8 cellular contexts compared by ENCODE assay signal in genomic region chr1:197519741-197520334, GRCh38.
DNase-seq lines count a peak whose midpoint lies in the region; ATAC-seq, FAIRE-seq and TF ChIP-seq lines count a peak whose summit lies in the region.

No MANE protein-coding gene starts in this region.

- no peaks in the 10 kb centered on the region for H3K36me3 ChIP-seq in kidney (ENCODE audit: control insufficient read depth in 1 of 2, insufficient read depth in 2 of 2, low read length in 2 of 2)

- no peak overlapping the region for H3K9ac ChIP-seq in kidney (ENCODE audit: low read length in 2 of 2)

- H3K4me1 ChIP-seq in kidney (ENCODE audit: control insufficient read depth in 1 of 2, insufficient read depth in 1 of 2, low read depth in 1 of 2, low read length in 2 of 2): no peaks in the 10 kb centered on the region

- no peak overlapping the region for H3K4me3 ChIP-seq in kidney (ENCODE audit: low read length in 2 of 2)

- peaks cover 11% of the 10 kb centered on the region for H3K4me1 Mint-ChIP-seq in mesothelial cell of epicardium

- TF ChIP-seq CTCF in kidney (IDR thresholded peaks at IDR 0.05; ENCODE audit: borderline replicate concordance, extremely low read depth, insufficient read depth) (peak; percentile 4), mesothelial cell of epicardium (IDR thresholded peaks at IDR 0.05; ENCODE audit: unreplicated experiment) (no peak)

- no peaks in the 10 kb centered on the region for H3K9me3 Mint-ChIP-seq in mesothelial cell of epicardium

- no peak overlapping the region for H3K27ac Mint-ChIP-seq in mesothelial cell of epicardium

- no peak overlapping the region for H3K27ac ChIP-seq in kidney (ENCODE audit: low read depth in 2 of 2, low read length in 2 of 2)

- no peak overlapping the region for H3K4me3 Mint-ChIP-seq in mesothelial cell of epicardium

- ATAC-seq in SK-N-SH treated with all-trans-retinoic acid at 6 μM for 48 hours: peak; percentile 64
- no peak for ATAC-seq in HG02678 (IDR thresholded peaks at IDR 0.05; ENCODE audit: unreplicated experiment)
- ATAC-seq in HG03280 (IDR thresholded peaks at IDR 0.05; ENCODE audit: unreplicated experiment): no peak
- no peak for ATAC-seq in GM19328 (IDR thresholded peaks at IDR 0.05; ENCODE audit: unreplicated experiment)

- H3K36me3 Mint-ChIP-seq in mesothelial cell of epicardium: no peaks in the 10 kb centered on the region

- intact Hi-C loops in kidney (cut with DNase I): no loop called here

- DNase-seq in COR-L47 (lab: John Stamatoyannopoulos, UW) (peak; percentile 12), HCEC 1CT (peak; percentile 23), kidney (no peak), mesothelial cell of epicardium (ENCODE audit: low spot score in 2 of 2, unreplicated experiment in 2 of 2) (no peak)

- H3K27me3 Mint-ChIP-seq in mesothelial cell of epicardium (ENCODE audit: low read depth): no peaks in the 10 kb centered on the region

- no peak for FAIRE-seq in kidney (lab: Jason Lieb, UNC)

- H3K9me3 ChIP-seq in kidney (ENCODE audit: control insufficient read depth in 1 of 2, low read length in 2 of 2): no peaks in the 10 kb centered on the region

TF ChIP-seq in SK-N-SH treated with all-trans-retinoic acid at 6 μM for 48 hours, 23 proteins besides CTCF, POLR2A, EP300 and RAD21:
- TF ChIP-seq ZFP30 (CRISPR knock-in tag; IDR thresholded peaks at IDR 0.05): no peak
- TF ChIP-seq TCF4 (CRISPR knock-in tag; IDR thresholded peaks at IDR 0.05; ENCODE audit: borderline replicate concordance): no peak

Comparison
In these comparisons a context has a peak if more than half of its experiments do, and no peak if none do; other contexts are left out.
1. DNase-seq: peak in COR-L47 (single experiment) and HCEC 1CT (single experiment); none in kidney (single experiment) and mesothelial cell of epicardium (0 of 2).